Comparison of ENCODE assay signal across 8 cellular contexts in genomic region chr12:128829870-128830504, GRCh38. TPM values are rescaled to one million over a fixed set of nuclear protein-coding genes. Genes with fewer than 3 reads are reported as not detected.
DNase-seq lines count a peak whose midpoint lies in the region; ATAC-seq and TF ChIP-seq lines count a peak whose summit lies in the region.

No MANE protein-coding gene starts in this region.

- DNase-seq in GM10248 (ENCODE audit: extremely low spot score) (peak; percentile 78), SK-N-DZ (ENCODE audit: low spot score) (no peak), NCI-H1436 (lab: John Stamatoyannopoulos, UW) (no peak)
- peak; percentile 43 for DNase-seq in activated CD8-positive, alpha-beta T cell treated with anti-CD3 and anti-CD28 coated beads for 36 hours
- DNase-seq in stimulated activated effector memory CD8-positive, alpha-beta T cell treated with anti-CD3 and anti-CD28 coated beads, Interleukin-12 subunit alpha, Interleukin-12 subunit beta, amount 100 ng/mL, for 72 hours (ENCODE audit: low spot score in 2 of 2), result peak in 1 of 2 donors; percentile 62
- no peak for DNase-seq in stimulated activated CD4-positive, alpha-beta T cell treated with anti-CD3 and anti-CD28 coated beads, Interleukin-15, amount 100 ng/mL, for 24 hours

- H3K27ac Mint-ChIP-seq in activated CD8-positive, alpha-beta T cell treated with anti-CD3 and anti-CD28 coated beads for 36 hours, result no peak overlapping the region
- peak overlapping the region; percentile 79 for H3K27ac Mint-ChIP-seq in stimulated activated effector memory CD8-positive, alpha-beta T cell treated with anti-CD3 and anti-CD28 coated beads, Interleukin-12 subunit alpha, Interleukin-12 subunit beta, amount 100 ng/mL, for 72 hours

- intact Hi-C loops in activated CD8-positive, alpha-beta T cell treated with anti-CD3 and anti-CD28 coated beads for 36 hours (cut with micrococcal nuclease), result no loop called here

- peaks cover 3% of the 10 kb centered on the region for H3K27me3 Mint-ChIP-seq in activated CD8-positive, alpha-beta T cell treated with anti-CD3 and anti-CD28 coated beads for 36 hours

- peaks cover 3% of the 10 kb centered on the region for H3K36me3 Mint-ChIP-seq in activated CD8-positive, alpha-beta T cell treated with anti-CD3 and anti-CD28 coated beads for 36 hours (ENCODE audit: low read depth)
- H3K36me3 Mint-ChIP-seq in stimulated activated effector memory CD8-positive, alpha-beta T cell treated with anti-CD3 and anti-CD28 coated beads, Interleukin-12 subunit alpha, Interleukin-12 subunit beta, amount 100 ng/mL, for 72 hours, result no peaks in the 10 kb centered on the region

- POLR2A ChIA-PET in GM10248 (lab: Yijun Ruan, JAX), result interaction anchor here (0.7 to 1.9 kb wide), 3 partner anchors 10 to 24 kb away, joined by 3 to 9 read pairs (median 5); partner anchors contain the start of gene GLT1D1
- POLR2A ChIA-PET in activated CD8-positive, alpha-beta T cell treated with anti-CD3 and anti-CD28 coated beads for 36 hours (lab: Charles Lee), result no interaction called here

- H3K9me3 Mint-ChIP-seq in activated CD8-positive, alpha-beta T cell treated with anti-CD3 and anti-CD28 coated beads for 36 hours, result no peaks in the 10 kb centered on the region
- no peaks in the 10 kb centered on the region for H3K9me3 Mint-ChIP-seq in stimulated activated effector memory CD8-positive, alpha-beta T cell treated with anti-CD3 and anti-CD28 coated beads, Interleukin-12 subunit alpha, Interleukin-12 subunit beta, amount 100 ng/mL, for 72 hours

- TF ChIP-seq CTCF in GM10248 (IDR thresholded peaks at IDR 0.05; ENCODE audit: control extremely low read depth, extremely low read depth, low read depth, missing control alignments), result no peak
- no peak for TF ChIP-seq CTCF in activated CD8-positive, alpha-beta T cell treated with anti-CD3 and anti-CD28 coated beads for 36 hours (IDR thresholded peaks at IDR 0.05)

- ATAC-seq in GM19438 (IDR thresholded peaks at IDR 0.05; ENCODE audit: low read depth, unreplicated experiment) (peak; percentile 91), HG03432 (IDR thresholded peaks at IDR 0.05; ENCODE audit: unreplicated experiment) (peak; percentile 87)
- peak; percentile 91 for ATAC-seq in activated CD8-positive, alpha-beta T cell treated with anti-CD3 and anti-CD28 coated beads for 36 hours
- peak; percentile 97 for ATAC-seq in stimulated activated effector memory CD8-positive, alpha-beta T cell treated with anti-CD3 and anti-CD28 coated beads, Interleukin-12 subunit alpha, Interleukin-12 subunit beta, amount 100 ng/mL, for 72 hours

- H3K4me1 Mint-ChIP-seq in activated CD8-positive, alpha-beta T cell treated with anti-CD3 and anti-CD28 coated beads for 36 hours (ENCODE audit: low read depth), result peaks cover 14% of the 10 kb centered on the region
- peaks cover 18% of the 10 kb centered on the region for H3K4me1 Mint-ChIP-seq in stimulated activated effector memory CD8-positive, alpha-beta T cell treated with anti-CD3 and anti-CD28 coated beads, Interleukin-12 subunit alpha, Interleukin-12 subunit beta, amount 100 ng/mL, for 72 hours

- CTCF ChIA-PET in GM10248 (lab: Yijun Ruan, JAX), result interaction anchor here (0.9 to 2.2 kb wide), 8 partner anchors 8 to 35 kb away, joined by 3 to 10 read pairs (median 3); no protein-coding TSS in a partner anchor
- CTCF ChIA-PET in activated CD8-positive, alpha-beta T cell treated with anti-CD3 and anti-CD28 coated beads for 36 hours (lab: Charles Lee), result no interaction called here

- H3K4me3 Mint-ChIP-seq in activated CD8-positive, alpha-beta T cell treated with anti-CD3 and anti-CD28 coated beads for 36 hours, result no peak overlapping the region
- peak overlapping the region; percentile 48 for H3K4me3 Mint-ChIP-seq in stimulated activated effector memory CD8-positive, alpha-beta T cell treated with anti-CD3 and anti-CD28 coated beads, Interleukin-12 subunit alpha, Interleukin-12 subunit beta, amount 100 ng/mL, for 72 hours

RNA-seq across cellular contexts. Expression of gene SLC15A4, which starts 6.2 kb away (rescaled TPM):
- 10 to 100 TPM; 26.4 to 26.8 TPM for total RNA-seq in activated CD8-positive, alpha-beta T cell treated with anti-CD3 and anti-CD28 coated beads for 36 hours
- 16.6 and 32.9 TPM in 2 replicates for polyA plus RNA-seq in SK-N-DZ (2014; cell fraction: cytosol; rRNA removed)
- 47.1 and 51.4 TPM in 2 replicates for polyA plus RNA-seq in SK-N-DZ (2014; cell fraction: nucleus; rRNA removed)

RNA-seq across cellular contexts. Expression of gene GLT1D1, which starts 23.3 kb away (rescaled TPM):
- under 1 TPM; 0.32 to 0.49 TPM for total RNA-seq in activated CD8-positive, alpha-beta T cell treated with anti-CD3 and anti-CD28 coated beads for 36 hours
- polyA plus RNA-seq in SK-N-DZ (2014; cell fraction: cytosol; rRNA removed), result 1.1 and 1.2 TPM in 2 replicates
- polyA plus RNA-seq in SK-N-DZ (2014; cell fraction: nucleus; rRNA removed), result 0.85 and 1.3 TPM in 2 replicates

Comparison
In these comparisons a context has a peak if more than half of its experiments do, and no peak if none do; other contexts are left out.
1. DNase-seq: peak in GM10248 (single experiment) and activated CD8-positive, alpha-beta T cell treated with anti-CD3 and anti-CD28 coated beads for 36 hours (single experiment); none in stimulated activated CD4-positive, alpha-beta T cell treated with anti-CD3 and anti-CD28 coated beads, Interleukin-15, amount 100 ng/mL, for 24 hours (single experiment), SK-N-DZ (single experiment) and NCI-H1436 (single experiment).
2. Peak in every context shown above with its lines, with median percentiles within 50 percentile points of each other: ATAC-seq.